In the genomic region with DNA sequence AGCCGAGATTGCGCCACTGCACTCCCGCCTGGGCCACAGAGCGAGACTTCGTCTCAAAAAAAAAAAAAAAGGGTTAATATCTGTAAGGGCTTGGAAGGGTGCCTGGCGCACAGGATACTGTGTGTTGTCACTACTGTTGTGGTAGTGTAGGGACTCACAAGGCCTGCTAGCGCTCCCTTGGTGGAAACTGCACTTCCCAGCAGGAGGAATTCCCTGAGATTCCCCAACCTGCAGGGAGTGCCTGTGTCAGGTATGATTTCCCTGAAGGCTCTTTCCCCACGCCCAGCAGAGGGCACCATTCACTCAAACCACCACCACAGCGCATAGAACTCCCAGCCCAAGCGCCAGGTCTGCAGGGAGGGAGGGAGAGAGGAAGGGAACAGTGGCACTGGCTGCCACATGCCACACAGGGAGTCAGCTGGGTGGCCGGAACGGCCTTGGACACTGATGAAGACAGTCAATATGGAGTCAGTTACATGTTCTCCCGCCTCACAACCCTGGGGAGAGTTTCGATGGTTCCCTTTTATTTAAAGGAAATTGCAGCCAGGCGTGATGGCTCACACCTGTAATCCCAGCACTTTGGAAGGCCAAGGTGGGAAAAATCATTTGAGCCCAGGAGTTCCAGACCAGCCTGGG, we compare ENCODE assay signal across 9 cellular contexts. TPM values are rescaled to one million over a fixed set of nuclear protein-coding genes. Genes with fewer than 3 reads are reported as not detected.
DNase-seq lines count a peak whose midpoint lies in the region; ATAC-seq, FAIRE-seq and TF ChIP-seq lines count a peak whose summit lies in the region.
"Had no signal": no experiment of that assay in that cellular context is flagged by ENCODE, and none has a peak within 500 bp of the region (broad histone marks: within the 10 kb centered on the region; RNA-seq: fewer than 3 reads in every experiment).

No MANE protein-coding gene starts in this region.

- H3K4me1 Mint-ChIP-seq in type B pancreatic cell (ENCODE audit: unreplicated experiment): peaks cover 16% of the 10 kb centered on the region

- peak overlapping the region; percentile 78 for H3K27ac Mint-ChIP-seq in type B pancreatic cell
- H3K27ac Mint-ChIP-seq: activated naive CD8-positive, alpha-beta T cell had no signal

- no peak for FAIRE-seq in RCC 7860 (lab: Jason Lieb, UNC)

- DNase-seq in DMS79 treated with DMSO at 0.1 percent for 48 hours (lab: John Stamatoyannopoulos, UW) (peak; percentile 79), LNCaP clone FGC (ENCODE audit: low read depth) (peak; percentile 82), RCC 7860 (ENCODE audit: low spot score) (peak; percentile 64), activated T-helper 1 cell treated with Interleukin-2 at 50 U/mL for 16 hours (ENCODE audit: low read depth) (peak; percentile 9), fibroblast of villous mesenchyme (ENCODE audit: low read depth) (peak; percentile 66), omental fat pad (ENCODE audit: low spot score) (peak; percentile 46), type B pancreatic cell (ENCODE audit: extremely low spot score, unreplicated experiment) (peak; percentile 78)

- no peak overlapping the region for H3K4me3 Mint-ChIP-seq in type B pancreatic cell
- H3K4me3 Mint-ChIP-seq: activated naive CD8-positive, alpha-beta T cell had no signal

- H3K4me3 ChIP-seq in LNCaP clone FGC (ENCODE audit: low read depth, low read length) (no peak overlapping the region), fibroblast of villous mesenchyme (ENCODE audit: low read depth, low read length) (no peak overlapping the region)

- peak; percentile 87 for ATAC-seq in omental fat pad (ENCODE audit: low FRiP score)
- ATAC-seq in GM18858 (IDR thresholded peaks at IDR 0.05; ENCODE audit: unreplicated experiment): no peak

- H3K27me3 Mint-ChIP-seq in type B pancreatic cell: no peaks in the 10 kb centered on the region

- no peaks in the 10 kb centered on the region for H3K36me3 Mint-ChIP-seq in type B pancreatic cell
- H3K36me3 Mint-ChIP-seq: activated naive CD8-positive, alpha-beta T cell had no signal

- TF ChIP-seq CTCF in LNCaP clone FGC (IDR thresholded peaks at IDR 0.05; ENCODE audit: control insufficient read depth, extremely low read depth, insufficient read depth) (peak; percentile 96), fibroblast of villous mesenchyme (IDR thresholded peaks at IDR 0.05; ENCODE audit: insufficient read depth, low read depth, low read length) (peak; percentile 91), omental fat pad (IDR thresholded peaks at IDR 0.05) (no peak), type B pancreatic cell (conservative IDR thresholded peaks at IDR 0.05) (peak; percentile 81)

- H3K9me3 Mint-ChIP-seq in type B pancreatic cell: no peaks in the 10 kb centered on the region

RNA-seq across cellular contexts. Expression of a gene that starts 32.7 kb away (rescaled TPM):
- under 0.01 TPM in 1 of 2 replicates, not detected in the other for total RNA-seq in fibroblast of villous mesenchyme
- 10 to 100 TPM in 1 of 4 donors, 1 to 10 TPM in 2, not detected in 1; 1.8 to 18.7 (median 3.4) TPM for total RNA-seq in omental fat pad
- 190 and 544 TPM in 2 replicates for total RNA-seq in type B pancreatic cell (ENCODE audit: low replicate concordance)

RNA-seq across cellular contexts. Expression of a gene that starts 59.2 kb away (rescaled TPM):
- total RNA-seq in fibroblast of villous mesenchyme: 0.32 and 2.2 TPM in 2 replicates
- 10 to 100 TPM in 2 of 4 donors, 1 to 10 TPM in 1, not detected in 1; 8.3 to 22.4 (median 11.5) TPM for total RNA-seq in omental fat pad
- total RNA-seq in type B pancreatic cell (ENCODE audit: low replicate concordance): 35.5 and 53.5 TPM in 2 replicates

Comparison
In these comparisons a context has a peak if more than half of its experiments do, and no peak if none do; other contexts are left out.
1. DNase-seq: peak in every context shown above with its lines; median percentile 82 in LNCaP clone FGC; 79 in DMS79 treated with DMSO at 0.1 percent for 48 hours; 78 in type B pancreatic cell; 66 in fibroblast of villous mesenchyme; 64 in RCC 7860; 46 in omental fat pad; 9 in activated T-helper 1 cell treated with Interleukin-2 at 50 U/mL for 16 hours.
2. CTCF ChIP-seq: peak in LNCaP clone FGC (single experiment), fibroblast of villous mesenchyme (single experiment) and type B pancreatic cell (single experiment); none in omental fat pad (0 of 3).